In genomic region chr6:6057442-6058053, GRCh38 we compare ENCODE assay signal across 10 cellular contexts. TPM values are rescaled to one million over a fixed set of nuclear protein-coding genes. Genes with fewer than 3 reads are reported as not detected.
A peak's percentile ranks its signal among the peaks of the same experiment; 100 is the strongest.
DNase-seq lines count a peak whose midpoint lies in the region; ATAC-seq, FAIRE-seq and TF ChIP-seq lines count a peak whose summit lies in the region.
"Had no signal": no experiment of that assay in that cellular context is flagged by ENCODE, and none has a peak within 500 bp of the region (broad histone marks: within the 10 kb centered on the region; RNA-seq: fewer than 3 reads in every experiment).

No MANE protein-coding gene starts in this region.

- H3K9me3 Mint-ChIP-seq in naive thymus-derived CD4-positive, alpha-beta T cell: peaks cover 0 to 9% (median 0%) of the 10 kb centered on the region in 11 donors
- H3K9me3 Mint-ChIP-seq in CD8-positive, alpha-beta T cell: peaks cover 3% of the 10 kb centered on the region

- TF ChIP-seq EP300 in Ishikawa (IDR thresholded peaks at IDR 0.05; ENCODE audit: borderline replicate concordance): no peak

- H3K4me1 Mint-ChIP-seq in naive thymus-derived CD4-positive, alpha-beta T cell: no peaks in the 10 kb centered on the region
- H3K4me1 Mint-ChIP-seq in CD8-positive, alpha-beta T cell (ENCODE audit: low read depth): no peaks in the 10 kb centered on the region

- no peak overlapping the region for H3K4me3 Mint-ChIP-seq in naive thymus-derived CD4-positive, alpha-beta T cell
- no peak overlapping the region for H3K4me3 Mint-ChIP-seq in CD8-positive, alpha-beta T cell
- H3K4me3 Mint-ChIP-seq: activated T-cell treated with anti-CD3 and anti-CD28 coated beads, Interleukin-2, amount 50 U/mL, for 4 hours had no signal

- no peaks in the 10 kb centered on the region for H3K36me3 ChIP-seq in naive thymus-derived CD4-positive, alpha-beta T cell (ENCODE audit: control insufficient read depth in 2 of 3, insufficient read depth in 3 of 3, low read length in 3 of 3)
- H3K36me3 ChIP-seq in CD8-positive, alpha-beta T cell (ENCODE audit: insufficient read depth, low read length): no peaks in the 10 kb centered on the region
- H3K36me3 ChIP-seq: BLaER1 had no signal

- H3K4me1 ChIP-seq in naive thymus-derived CD4-positive, alpha-beta T cell (ENCODE audit: control insufficient read depth in 2 of 2, insufficient read depth in 2 of 2, low read length in 2 of 2): no peaks in the 10 kb centered on the region
- no peaks in the 10 kb centered on the region for H3K4me1 ChIP-seq in CD8-positive, alpha-beta T cell (ENCODE audit: insufficient read depth, low read length)
- H3K4me1 ChIP-seq: BLaER1 had no signal

- TF ChIP-seq CTCF in CD8-positive, alpha-beta T cell (IDR thresholded peaks at IDR 0.05): no peak

- H3K27ac ChIP-seq in naive thymus-derived CD4-positive, alpha-beta T cell (ENCODE audit: low read depth, low read length): no peak overlapping the region
- H3K27ac ChIP-seq in CD8-positive, alpha-beta T cell (ENCODE audit: low read depth, low read length): no peak overlapping the region
- H3K27ac ChIP-seq: BLaER1 had no signal

- POLR2A ChIA-PET in naive thymus-derived CD4-positive, alpha-beta T cell (lab: Charles Lee): no interaction called here
- POLR2A ChIA-PET in CD8-positive, alpha-beta T cell (lab: Charles Lee): interaction anchor here (0.5 to 0.6 kb wide), 2 partner anchors 170 to 1146 kb away, joined by 3 to 4 read pairs; no protein-coding TSS in a partner anchor

- peak; percentile 59 for TF ChIP-seq RAD21 in Ishikawa (IDR thresholded peaks at IDR 0.05; ENCODE audit: low read depth)

- H3K9me3 ChIP-seq in naive thymus-derived CD4-positive, alpha-beta T cell (ENCODE audit: control insufficient read depth in 2 of 3, low read length in 3 of 3): no peaks in the 10 kb centered on the region
- H3K9me3 ChIP-seq in CD8-positive, alpha-beta T cell (ENCODE audit: low read length): no peaks in the 10 kb centered on the region

- H3K27me3 ChIP-seq in naive thymus-derived CD4-positive, alpha-beta T cell (ENCODE audit: control insufficient read depth in 2 of 2, insufficient read depth in 2 of 2, low read length in 2 of 2): peaks cover 0 to 3% of the 10 kb centered on the region in 2 donors
- H3K27me3 ChIP-seq in CD8-positive, alpha-beta T cell (ENCODE audit: insufficient read depth, low read length): no peaks in the 10 kb centered on the region
- H3K27me3 ChIP-seq: BLaER1 had no signal

- intact Hi-C loops in naive thymus-derived CD4-positive, alpha-beta T cell (cut with micrococcal nuclease): loop anchor here (1.0 to 5.0 kb wide), 4 partner anchors 248 to 586 kb away; no protein-coding TSS in a partner anchor
- intact Hi-C loops in CD8-positive, alpha-beta T cell (cut with DNase I, micrococcal nuclease): loop anchor here (1.0 to 10.0 kb wide), 3 partner anchors 490 to 1557 kb away; no protein-coding TSS in a partner anchor

- ATAC-seq in naive thymus-derived CD4-positive, alpha-beta T cell: peak; percentile 63
- ATAC-seq in GM18867 (IDR thresholded peaks at IDR 0.05; ENCODE audit: unreplicated experiment): no peak
- no peak for ATAC-seq in CD8-positive, alpha-beta T cell

- no peaks in the 10 kb centered on the region for H3K36me3 Mint-ChIP-seq in naive thymus-derived CD4-positive, alpha-beta T cell
- H3K36me3 Mint-ChIP-seq in CD8-positive, alpha-beta T cell: no peaks in the 10 kb centered on the region

- no peak overlapping the region for H3K4me3 ChIP-seq in naive thymus-derived CD4-positive, alpha-beta T cell (ENCODE audit: low read length)
- H3K4me3 ChIP-seq in CD8-positive, alpha-beta T cell (ENCODE audit: low read depth, low read length): no peak overlapping the region
- H3K4me3 ChIP-seq: BLaER1 had no signal

- CTCF ChIA-PET in naive thymus-derived CD4-positive, alpha-beta T cell (lab: Charles Lee): no interaction called here
- CTCF ChIA-PET in CD8-positive, alpha-beta T cell (lab: Charles Lee): interaction anchor here (0.6 to 5.3 kb wide), 9 partner anchors 10 to 586 kb away, joined by 3 to 59 read pairs (median 4); no protein-coding TSS in a partner anchor

- DNase-seq in NCI-H2081 (lab: John Stamatoyannopoulos, UW) (peak; percentile 53 to 69), NCI-H2081 treated with DMSO at 0.1 percent for 48 hours (lab: John Stamatoyannopoulos, UW) (no peak), OCI-M1 (lab: John Stamatoyannopoulos, UW) (peak; percentile 82)
- DNase-seq in naive thymus-derived CD4-positive, alpha-beta T cell: peak in 5 of 9 donors; percentile 14 to 40 (median 26)
- no peak for DNase-seq in CD8-positive, alpha-beta T cell
- DNase-seq: activated T-cell treated with anti-CD3 and anti-CD28 coated beads, Interleukin-2, amount 50 U/mL, for 4 hours had no signal

- no peak overlapping the region for H3K27ac Mint-ChIP-seq in naive thymus-derived CD4-positive, alpha-beta T cell
- H3K27ac Mint-ChIP-seq in CD8-positive, alpha-beta T cell: no peak overlapping the region

- FAIRE-seq in endometrium (lab: Jason Lieb, UNC): peak; percentile 53

- peaks cover 26 to 48% (median 32%) of the 10 kb centered on the region in 5 donors for H3K27me3 Mint-ChIP-seq in naive thymus-derived CD4-positive, alpha-beta T cell
- peaks cover 43% of the 10 kb centered on the region for H3K27me3 Mint-ChIP-seq in CD8-positive, alpha-beta T cell (ENCODE audit: low read depth)

TF ChIP-seq in Ishikawa, 13 proteins besides CTCF, POLR2A, EP300 and RAD21:
- TF ChIP-seq EGR1 (IDR thresholded peaks at IDR 0.05) (no peak), MAX (IDR thresholded peaks at IDR 0.05) (no peak), FOXM1 (IDR thresholded peaks at IDR 0.05; ENCODE audit: borderline replicate concordance, low read depth) (no peak), CREB1 (IDR thresholded peaks at IDR 0.05; ENCODE audit: low read depth) (no peak), TAF1 (IDR thresholded peaks at IDR 0.05; ENCODE audit: low read depth) (no peak), CEBPB (IDR thresholded peaks at IDR 0.05) (no peak), REST (IDR thresholded peaks at IDR 0.05; ENCODE audit: low read depth) (no peak), USF1 (IDR thresholded peaks at IDR 0.05) (no peak), NFIC (IDR thresholded peaks at IDR 0.05) (no peak), ZBTB7A (IDR thresholded peaks at IDR 0.05; ENCODE audit: low read depth) (no peak), YY1 (IDR thresholded peaks at IDR 0.05; ENCODE audit: low read depth) (no peak), TCF12 (IDR thresholded peaks at IDR 0.05; ENCODE audit: low read depth) (no peak), TEAD4 (IDR thresholded peaks at IDR 0.05) (no peak)
TF ChIP-seq in Ishikawa: peak in this region for 0.

RNA-seq across cellular contexts. Expression of gene NRN1, which starts 50.8 kb away (rescaled TPM):
- total RNA-seq in naive thymus-derived CD4-positive, alpha-beta T cell: 1 to 10 TPM in 2 of 5 experiments, under 1 TPM in 2, not detected in 1; 0.19 to 9.1 (median 0.70) TPM
- under 1 TPM in 1 of 2 donors, not detected in 1; 0.34 TPM for polyA plus RNA-seq in naive thymus-derived CD4-positive, alpha-beta T cell
- under 1 TPM in 1 of 2 experiments, not detected in 1; 0.57 TPM for total RNA-seq in CD8-positive, alpha-beta T cell

Comparison
In these comparisons a context has a peak if more than half of its experiments do, and no peak if none do; other contexts are left out.
1. DNase-seq: peak in NCI-H2081 (2 of 2), OCI-M1 (single experiment) and naive thymus-derived CD4-positive, alpha-beta T cell (5 of 9); none in NCI-H2081 treated with DMSO at 0.1 percent for 48 hours (single experiment) and CD8-positive, alpha-beta T cell (0 of 7).